15 cellular contexts compared by ENCODE assay signal in genomic region chr13:66483712-66484111, GRCh38.
DNase-seq lines count a peak whose midpoint lies in the region; ATAC-seq, FAIRE-seq and TF ChIP-seq lines count a peak whose summit lies in the region.
"Had no signal": no experiment of that assay in that cellular context is flagged by ENCODE, and none has a peak within 500 bp of the region (broad histone marks: within the 10 kb centered on the region; RNA-seq: fewer than 3 reads in every experiment).

No MANE protein-coding gene starts in this region.

- in situ Hi-C loops in HepG2 (cut with HindIII; ENCODE audit: extremely low pct_ligation_motif_present, low pct_unique_long_range_greater_than_20kb), result no loop called here
- in situ Hi-C loops in K562 (cut with MboI), result no loop called here
- in situ Hi-C loops in mammary epithelial cell (cut with MboI; ENCODE audit: low sequenced_read_pairs in 2 of 2), result no loop called here

- FAIRE-seq in HepG2 (lab: Jason Lieb, UNC), result no peak
- FAIRE-seq in K562 (lab: Jason Lieb, UNC), result no peak
- FAIRE-seq: GM12878, GM18507 had no signal

- H3K4me3 ChIP-seq in HepG2 (replicated peaks in 1 of 3; ENCODE audit: insufficient read depth in 1 of 3, low read depth in 2 of 3, low read length in 3 of 3), result no peak overlapping the region
- H3K4me3 ChIP-seq in right lobe of liver, result no peak overlapping the region
- H3K4me3 ChIP-seq in K562, result no peak overlapping the region
- H3K4me3 ChIP-seq in mammary epithelial cell (replicated peaks in 1 of 3; ENCODE audit: insufficient read depth in 1 of 3, low read depth in 2 of 3, low read length in 3 of 3), result no peak overlapping the region
- H3K4me3 ChIP-seq: BLaER1 treated with 17β-estradiol and CSF1 and Interleukin-3, amounts not matched to agents 10 nM and 100 nM; GM12878; GM23338 had no signal

- CTCF ChIA-PET in HepG2 (lab: Yijun Ruan, JAX; ENCODE audit: low intra/inter-chr PET ratio, low total read pairs), result no interaction called here
- CTCF ChIA-PET in K562 (lab: Yijun Ruan, JAX; ENCODE audit: low intra/inter-chr PET ratio), result no interaction called here
- CTCF ChIA-PET in mammary epithelial cell (lab: Charles Lee; ENCODE audit: low non-redundant PET), result no interaction called here

- H4K20me1 ChIP-seq in HepG2 (ENCODE audit: insufficient read depth, low read length), result no peaks in the 10 kb centered on the region
- H4K20me1 ChIP-seq in K562 (replicated peaks; ENCODE audit: control insufficient read depth, insufficient read depth, low read length), result no peaks in the 10 kb centered on the region
- no peaks in the 10 kb centered on the region for H4K20me1 ChIP-seq in mammary epithelial cell (ENCODE audit: insufficient read depth, low read length)
- H4K20me1 ChIP-seq: BLaER1 treated with 17β-estradiol and CSF1 and Interleukin-3, amounts not matched to agents 10 nM and 100 nM had no signal

- intact Hi-C loops in HepG2 (cut with micrococcal nuclease; ENCODE audit: unreplicated experiment), result no loop called here
- intact Hi-C loops in right lobe of liver (cut with DNase I), result no loop called here
- intact Hi-C loops in K562 (cut with micrococcal nuclease), result no loop called here
- intact Hi-C loops in posterior vena cava (cut with DNase I), result no loop called here
- intact Hi-C loops in mammary epithelial cell (cut with micrococcal nuclease), result no loop called here

- H2AFZ ChIP-seq in HepG2 (ENCODE audit: low read length) (no peak overlapping the region), K562 (ENCODE audit: low read depth, low read length) (no peak overlapping the region), mammary epithelial cell (ENCODE audit: low read depth, low read length) (no peak overlapping the region)
- H2AFZ ChIP-seq: GM23338 had no signal

- H3K4me2 ChIP-seq in HepG2 (ENCODE audit: low read depth, low read length) (no peak overlapping the region), K562 (ENCODE audit: insufficient read depth, low read length) (no peak overlapping the region), mammary epithelial cell (ENCODE audit: insufficient read depth, low read depth, low read length) (no peak overlapping the region)
- H3K4me2 ChIP-seq: BLaER1 treated with 17β-estradiol and CSF1 and Interleukin-3, amounts not matched to agents 10 nM and 100 nM; GM23338 had no signal

- no peaks in the 10 kb centered on the region for H3K79me2 ChIP-seq in HepG2 (ENCODE audit: insufficient read depth, low read length)
- no peaks in the 10 kb centered on the region for H3K79me2 ChIP-seq in K562 (ENCODE audit: control insufficient read depth, insufficient read depth, low read length)
- H3K79me2 ChIP-seq in mammary epithelial cell (ENCODE audit: insufficient read depth, low read length), result no peaks in the 10 kb centered on the region

- ATAC-seq in HepG2 (peak; percentile 35; the same call in 2 of the 3 replicates), right lobe of liver (no peak), K562 (no peak), GM18519 (IDR thresholded peaks at IDR 0.05; ENCODE audit: low FRiP score, unreplicated experiment) (no peak)
- ATAC-seq: GM12878, GM23338 had no signal

- H3K9me1 ChIP-seq in K562 (ENCODE audit: control insufficient read depth, insufficient read depth, low read length), result no peaks in the 10 kb centered on the region

- H3K4me1 ChIP-seq in HepG2 (ENCODE audit: insufficient read depth, low read length), result no peaks in the 10 kb centered on the region
- H3K4me1 ChIP-seq in right lobe of liver, result no peaks in the 10 kb centered on the region
- H3K4me1 ChIP-seq in K562 (replicated peaks in 1 of 2; ENCODE audit: control insufficient read depth in 2 of 2, insufficient read depth in 2 of 2, low read length in 2 of 2), result no peaks in the 10 kb centered on the region
- no peaks in the 10 kb centered on the region for H3K4me1 ChIP-seq in mammary epithelial cell (ENCODE audit: insufficient read depth, low read length)
- H3K4me1 ChIP-seq: BLaER1 treated with 17β-estradiol and CSF1 and Interleukin-3, amounts not matched to agents 10 nM and 100 nM had no signal

- no TSS peak for BruUV-seq in HepG2 (replicated peaks; lab: Mats Ljungman, UMichigan)
- no TSS peak for BruUV-seq in K562 (replicated peaks; lab: Mats Ljungman, UMichigan)
- no TSS peak for BruUV-seq in mammary epithelial cell (replicated peaks; lab: Mats Ljungman, UMichigan)

- H3K9ac ChIP-seq in HepG2 (ENCODE audit: insufficient read depth, low read depth, low read length) (no peak overlapping the region), K562 (ENCODE audit: insufficient read depth in 1 of 2, low read depth in 2 of 2, low read length in 2 of 2) (no peak overlapping the region), mammary epithelial cell (ENCODE audit: insufficient read depth, low read length) (no peak overlapping the region)
- H3K9ac ChIP-seq: BLaER1 treated with 17β-estradiol and CSF1 and Interleukin-3, amounts not matched to agents 10 nM and 100 nM had no signal

- H3K36me3 ChIP-seq in HepG2 (replicated peaks in 1 of 2; ENCODE audit: control insufficient read depth in 1 of 2, insufficient read depth in 2 of 2, low read length in 2 of 2) (no peaks in the 10 kb centered on the region), right lobe of liver (no peaks in the 10 kb centered on the region), K562 (ENCODE audit: control insufficient read depth, insufficient read depth, low read length) (no peaks in the 10 kb centered on the region), mammary epithelial cell (ENCODE audit: insufficient read depth, low read length) (no peaks in the 10 kb centered on the region)
- H3K36me3 ChIP-seq: BLaER1 treated with 17β-estradiol and CSF1 and Interleukin-3, amounts not matched to agents 10 nM and 100 nM had no signal

- POLR2A ChIA-PET in HepG2 (lab: Yijun Ruan, JAX), result no interaction called here
- POLR2A ChIA-PET in K562 (lab: Yijun Ruan, JAX), result no interaction called here

- TF ChIP-seq RAD21 in HepG2 (CRISPR knock-in tag; IDR thresholded peaks at IDR 0.05) (no peak), K562 (CRISPR knock-in tag; conservative IDR thresholded peaks at IDR 0.05 in 1 of 2, IDR thresholded peaks at IDR 0.05 in 1 of 2) (no peak)

- TF ChIP-seq EP300 in HepG2 (IDR thresholded peaks at IDR 0.05; ENCODE audit: low read depth in 2 of 2, low read length in 2 of 2) (no peak), HepG2 (CRISPR knock-in tag; IDR thresholded peaks at IDR 0.05; ENCODE audit: borderline replicate concordance) (no peak), K562 (IDR thresholded peaks at IDR 0.05; ENCODE audit: low read length) (no peak)

- WGBS in HepG2 (ENCODE audit: low lambda C conversion rate), result 0% methylated on average over 1 of the region's 9 CpGs
- WGBS in right lobe of liver (ENCODE audit: insufficient coverage, low coverage, low lambda C conversion rate, missing lambda C conversion rate), result 35% methylated on average over 3 of the region's 9 CpGs
- 29% methylated on average over 3 of the region's 9 CpGs for WGBS in K562 (ENCODE audit: insufficient coverage, low coverage, missing lambda C conversion rate)
- 42% methylated on average over 6 of the region's 9 CpGs for WGBS in mammary epithelial cell (ENCODE audit: low coverage, missing lambda C conversion rate)

- TF ChIP-seq CTCF in HepG2 (CRISPR knock-in tag; IDR thresholded peaks at IDR 0.05) (no peak), right lobe of liver (IDR thresholded peaks at IDR 0.05) (no peak), K562 (IDR thresholded peaks at IDR 0.05 in 2 of 3, conservative IDR thresholded peaks at IDR 0.05 in 1 of 3; ENCODE audit: insufficient read depth in 2 of 3, low read depth in 1 of 3, low read length in 3 of 3) (no peak), mammary epithelial cell (conservative IDR thresholded peaks at IDR 0.05 in 1 of 2, IDR thresholded peaks at IDR 0.05 in 1 of 2; ENCODE audit: extremely low read depth in 1 of 2, insufficient read depth in 1 of 2, low read depth in 1 of 2, low read length in 2 of 2) (no peak)

- dilution Hi-C loops in mammary epithelial cell (cut with HindIII; ENCODE audit: low sequenced_read_pairs), result no loop called here

- no peak for TF ChIP-seq POLR2A in HepG2 (IDR thresholded peaks at IDR 0.05; ENCODE audit: insufficient read depth in 1 of 2, low read depth in 2 of 2, low read length in 2 of 2)
- TF ChIP-seq POLR2A in right lobe of liver (IDR thresholded peaks at IDR 0.05), result no peak
- no peak for TF ChIP-seq POLR2A in K562 (conservative IDR thresholded peaks at IDR 0.05)

- H3K27ac ChIP-seq in HepG2 (ENCODE audit: extremely low read length, insufficient read depth, low read length) (no peak overlapping the region), right lobe of liver (no peak overlapping the region), K562 (ENCODE audit: extremely low read depth, low read depth, low read length) (no peak overlapping the region), mammary epithelial cell (ENCODE audit: insufficient read depth, low read depth, low read length) (no peak overlapping the region)
- H3K27ac ChIP-seq: BLaER1 treated with 17β-estradiol and CSF1 and Interleukin-3, amounts not matched to agents 10 nM and 100 nM had no signal

- DNase-seq in HepG2 (ENCODE audit: low spot score), result peak; percentile 0
- no peak for DNase-seq in right lobe of liver
- no peak for DNase-seq in K562 (ENCODE audit: extremely low read depth in 1 of 4, low spot score in 3 of 4)
- peak; percentile 62 for DNase-seq in posterior vena cava (ENCODE audit: low spot score)
- DNase-seq in NOMO-1 treated with DMSO at 0.1 percent for 48 hours (lab: John Stamatoyannopoulos, UW; ENCODE audit: unreplicated experiment), result no peak
- no peak for DNase-seq in mammary epithelial cell
- DNase-seq: 8988T; CD4-positive, alpha-beta T cell; DMS79; H7 had no signal

- H3K27me3 ChIP-seq in HepG2 (ENCODE audit: control insufficient read depth in 1 of 2, insufficient read depth in 2 of 2, low read length in 2 of 2), result no peaks in the 10 kb centered on the region
- H3K27me3 ChIP-seq in right lobe of liver, result no peaks in the 10 kb centered on the region
- no peaks in the 10 kb centered on the region for H3K27me3 ChIP-seq in K562 (ENCODE audit: control insufficient read depth in 2 of 2, insufficient read depth in 2 of 2, low read length in 2 of 2)
- no peaks in the 10 kb centered on the region for H3K27me3 ChIP-seq in mammary epithelial cell (ENCODE audit: insufficient read depth, low read length)
- H3K27me3 ChIP-seq: BLaER1 treated with 17β-estradiol and CSF1 and Interleukin-3, amounts not matched to agents 10 nM and 100 nM had no signal

- H3K9me3 ChIP-seq in HepG2 (ENCODE audit: low read length) (no peaks in the 10 kb centered on the region), right lobe of liver (no peaks in the 10 kb centered on the region), K562 (replicated peaks; ENCODE audit: control insufficient read depth, insufficient read depth, low read depth, low read length) (no peaks in the 10 kb centered on the region), mammary epithelial cell (replicated peaks; ENCODE audit: insufficient read depth, low read length) (no peaks in the 10 kb centered on the region)

Comparison
In these comparisons a context has a peak if more than half of its experiments do, and no peak if none do; other contexts are left out.
1. DNase-seq: peak in HepG2 (single experiment) and posterior vena cava (single experiment); none in right lobe of liver (0 of 3), K562 (0 of 4), NOMO-1 treated with DMSO at 0.1 percent for 48 hours (single experiment) and mammary epithelial cell (single experiment).
2. Of the 241 proteins assayed by ChIP-seq in both HepG2 and K562: peak only in HepG2: none; only in K562: KLF13; in both: none; in neither: 240.